Comparison of ENCODE assay signal across 9 cellular contexts in genomic region chr5:112551437-112552018, GRCh38.
A peak's percentile ranks its signal among the peaks of the same experiment; 100 is the strongest.
DNase-seq lines count a peak whose midpoint lies in the region; ATAC-seq, FAIRE-seq and TF ChIP-seq lines count a peak whose summit lies in the region.
"Had no signal": no experiment of that assay in that cellular context is flagged by ENCODE, and none has a peak within 500 bp of the region (broad histone marks: within the 10 kb centered on the region; RNA-seq: fewer than 3 reads in every experiment).

No MANE protein-coding gene starts in this region.

- H3K27ac Mint-ChIP-seq in nephron progenitor cell: no peak overlapping the region
- H3K27ac Mint-ChIP-seq: activated naive CD4-positive, alpha-beta T cell treated with anti-CD3 and anti-CD28 coated beads, Interleukin-2, amount 50 U/mL, for 24 hours had no signal

- H3K4me1 Mint-ChIP-seq in nephron progenitor cell: no peaks in the 10 kb centered on the region
- H3K4me1 Mint-ChIP-seq: activated naive CD4-positive, alpha-beta T cell treated with anti-CD3 and anti-CD28 coated beads, Interleukin-2, amount 50 U/mL, for 24 hours had no signal

- peak; percentile 60 for ATAC-seq in GM21576 (IDR thresholded peaks at IDR 0.05; ENCODE audit: unreplicated experiment)
- ATAC-seq in esophagus mucosa: peak; percentile 79
- no peak for ATAC-seq in HG03139 (IDR thresholded peaks at IDR 0.05; ENCODE audit: unreplicated experiment)
- ATAC-seq in HG03457 (IDR thresholded peaks at IDR 0.05; ENCODE audit: unreplicated experiment): no peak

- H3K27me3 Mint-ChIP-seq in nephron progenitor cell (ENCODE audit: low read depth, poor library complexity): peaks cover 13% of the 10 kb centered on the region
- H3K27me3 Mint-ChIP-seq: activated naive CD4-positive, alpha-beta T cell treated with anti-CD3 and anti-CD28 coated beads, Interleukin-2, amount 50 U/mL, for 24 hours had no signal

- H3K4me3 Mint-ChIP-seq in nephron progenitor cell: no peak overlapping the region
- H3K4me3 Mint-ChIP-seq: activated naive CD4-positive, alpha-beta T cell treated with anti-CD3 and anti-CD28 coated beads, Interleukin-2, amount 50 U/mL, for 24 hours had no signal

- no peaks in the 10 kb centered on the region for H3K9me3 Mint-ChIP-seq in nephron progenitor cell
- H3K9me3 Mint-ChIP-seq: activated naive CD4-positive, alpha-beta T cell treated with anti-CD3 and anti-CD28 coated beads, Interleukin-2, amount 50 U/mL, for 24 hours had no signal

- peak; percentile 37 for FAIRE-seq in TTC549 (lab: Jason Lieb, UNC)

- DNase-seq in DMS53 (lab: John Stamatoyannopoulos, UW) (peak; percentile 81), NCI-H187 (lab: John Stamatoyannopoulos, UW) (peak; percentile 16 to 50), nephron progenitor cell (peak; percentile 38)

- no peaks in the 10 kb centered on the region for H3K36me3 Mint-ChIP-seq in nephron progenitor cell (ENCODE audit: low read depth)
- H3K36me3 Mint-ChIP-seq: activated naive CD4-positive, alpha-beta T cell treated with anti-CD3 and anti-CD28 coated beads, Interleukin-2, amount 50 U/mL, for 24 hours had no signal

- TF ChIP-seq CTCF in nephron progenitor cell (IDR thresholded peaks at IDR 0.05): peak; percentile 76

Comparison
In these comparisons a context has a peak if more than half of its experiments do, and no peak if none do; other contexts are left out.
1. ATAC-seq: peak in GM21576 (single experiment) and esophagus mucosa (single experiment); none in HG03139 (single experiment) and HG03457 (single experiment).
2. Peak in every context shown above with its lines, with median percentiles within 50 percentile points of each other: DNase-seq.